Comparison of ENCODE assay signal across 26 cellular contexts in genomic region chr12:104154806-104155205, GRCh38. TPM values are rescaled to one million over a fixed set of nuclear protein-coding genes. Genes with fewer than 3 reads are reported as not detected.
DNase-seq lines count a peak whose midpoint lies in the region; ATAC-seq and TF ChIP-seq lines count a peak whose summit lies in the region.
"Had no signal": no experiment of that assay in that cellular context is flagged by ENCODE, and none has a peak within 500 bp of the region (broad histone marks: within the 10 kb centered on the region; RNA-seq: fewer than 3 reads in every experiment).

No MANE protein-coding gene starts in this region.

- H3K27ac Mint-ChIP-seq in activated T-helper 2 cell treated with anti-CD3 and anti-CD28 coated beads, Interferon-gamma antibody, Interleukin-2, Interleukin-4, amounts not matched to agents 10 μg/mL and 5 μg/mL and 100 μg/mL, durations not matched to agents 14 hours and 24 hours and 36 hours = no peak overlapping the region
- H3K27ac Mint-ChIP-seq: activated T-cell treated with anti-CD3 and anti-CD28 coated beads, Interleukin-2, amount 50 U/mL, for 24 hours had no signal

- H3K36me3 ChIP-seq in ectodermal cell (ENCODE audit: control insufficient read depth, insufficient read depth, low read length) = no peaks in the 10 kb centered on the region
- H3K36me3 ChIP-seq: colonic mucosa, gastroesophageal sphincter, left ventricle myocardium inferior, stomach, tibial artery had no signal

- no peaks in the 10 kb centered on the region for H3K9me3 Mint-ChIP-seq in activated T-helper 2 cell treated with anti-CD3 and anti-CD28 coated beads, Interferon-gamma antibody, Interleukin-2, Interleukin-4, amounts not matched to agents 10 μg/mL and 5 μg/mL and 100 μg/mL, durations not matched to agents 14 hours and 24 hours and 36 hours
- H3K9me3 Mint-ChIP-seq: activated T-cell treated with anti-CD3 and anti-CD28 coated beads, Interleukin-2, amount 50 U/mL, for 24 hours; naive B cell had no signal

- intact Hi-C loops in activated T-helper 2 cell treated with anti-CD3 and anti-CD28 coated beads, Interferon-gamma antibody, Interleukin-2, Interleukin-4, amounts not matched to agents 10 μg/mL and 5 μg/mL and 100 μg/mL, durations not matched to agents 14 hours and 24 hours and 36 hours (cut with micrococcal nuclease) = no loop called here

- peak overlapping the region; percentile 39 for H3K27ac ChIP-seq in ectodermal cell (ENCODE audit: insufficient read depth, low read depth, low read length, poor library complexity, severe bottlenecking)
- H3K27ac ChIP-seq: 22Rv1, colonic mucosa, gastroesophageal sphincter, left ventricle myocardium inferior, stomach, tibial artery had no signal

- no peak overlapping the region for H3K4me3 Mint-ChIP-seq in activated T-helper 2 cell treated with anti-CD3 and anti-CD28 coated beads, Interferon-gamma antibody, Interleukin-2, Interleukin-4, amounts not matched to agents 10 μg/mL and 5 μg/mL and 100 μg/mL, durations not matched to agents 14 hours and 24 hours and 36 hours (ENCODE audit: low read depth)
- H3K4me3 Mint-ChIP-seq: activated T-cell treated with anti-CD3 and anti-CD28 coated beads, Interleukin-2, amount 50 U/mL, for 24 hours had no signal

- H3K4me1 Mint-ChIP-seq in activated T-helper 2 cell treated with anti-CD3 and anti-CD28 coated beads, Interferon-gamma antibody, Interleukin-2, Interleukin-4, amounts not matched to agents 10 μg/mL and 5 μg/mL and 100 μg/mL, durations not matched to agents 14 hours and 24 hours and 36 hours (ENCODE audit: low read depth) = peaks cover 14% of the 10 kb centered on the region

- WGBS in ectodermal cell, 2 experiments = 56 to 76% methylated on average over 2 of the region's 2 CpGs

- H3K27me3 Mint-ChIP-seq in activated T-helper 2 cell treated with anti-CD3 and anti-CD28 coated beads, Interferon-gamma antibody, Interleukin-2, Interleukin-4, amounts not matched to agents 10 μg/mL and 5 μg/mL and 100 μg/mL, durations not matched to agents 14 hours and 24 hours and 36 hours (ENCODE audit: low read depth) = peaks cover 21% of the 10 kb centered on the region
- H3K27me3 Mint-ChIP-seq: activated T-cell treated with anti-CD3 and anti-CD28 coated beads, Interleukin-2, amount 50 U/mL, for 24 hours had no signal

- H3K4me1 ChIP-seq in ectodermal cell (ENCODE audit: control insufficient read depth, insufficient read depth, low read length) = peaks cover 9% of the 10 kb centered on the region
- H3K4me1 ChIP-seq: colonic mucosa, gastroesophageal sphincter, left ventricle myocardium inferior, stomach, tibial artery had no signal

- H3K9me3 ChIP-seq in ectodermal cell (ENCODE audit: control insufficient read depth, low read length) = no peaks in the 10 kb centered on the region
- H3K9me3 ChIP-seq: colonic mucosa, gastroesophageal sphincter, left ventricle myocardium inferior, stomach, tibial artery had no signal

- no peak overlapping the region for H3K4me3 ChIP-seq in ectodermal cell (ENCODE audit: insufficient read depth, low read depth, low read length)
- H3K4me3 ChIP-seq: colonic mucosa, gastroesophageal sphincter, left ventricle myocardium inferior, stomach, tibial artery had no signal

- DNase-seq in DMS79 treated with DMSO at 0.1 percent for 48 hours (lab: John Stamatoyannopoulos, UW) (peak; percentile 54), DMS79 (lab: John Stamatoyannopoulos, UW) (no peak), NCI-H1417 (lab: John Stamatoyannopoulos, UW) (peak in 2 of 3 experiments; percentile 95 to 99), NCI-H748 (lab: John Stamatoyannopoulos, UW; ENCODE audit: unreplicated experiment) (peak; percentile 97), GM13977 (ENCODE audit: low spot score) (no peak)
- no peak for DNase-seq in activated T-helper 2 cell treated with anti-CD3 and anti-CD28 coated beads, Interferon-gamma antibody, Interleukin-2, Interleukin-4, amounts not matched to agents 10 μg/mL and 5 μg/mL and 100 μg/mL, durations not matched to agents 14 hours and 24 hours and 36 hours (ENCODE audit: low spot score)
- DNase-seq: activated CD4-positive, alpha-beta T cell treated with anti-CD3 and anti-CD28 coated beads for 1 hour; activated naive CD4-positive, alpha-beta T cell treated with Interleukin-2 at 50 U/mL for 16 hours; activated T-cell treated with anti-CD3 and anti-CD28 coated beads, Interleukin-2, amount 50 U/mL, for 24 hours; amygdala; colonic mucosa; GF-D8; hypothalamus; left ventricle myocardium inferior; naive B cell; NCI-H2171; nucleus accumbens; stimulated activated CD8-positive, alpha-beta memory T cell treated with anti-CD3 and anti-CD28 coated beads, Interleukin-4, amount 100 ng/mL, for 48 hours; stomach; tibial artery had no signal

- in situ Hi-C loops in GM13977 (cut with MboI; ENCODE audit: low pct_unique_long_range_greater_than_20kb, low sequenced_read_pairs, unreplicated experiment) = no loop called here

- ATAC-seq in GM19452 (IDR thresholded peaks at IDR 0.05; ENCODE audit: unreplicated experiment) = no peak
- ATAC-seq: gastroesophageal sphincter, Panc1 had no signal

- no peaks in the 10 kb centered on the region for H3K36me3 Mint-ChIP-seq in activated T-helper 2 cell treated with anti-CD3 and anti-CD28 coated beads, Interferon-gamma antibody, Interleukin-2, Interleukin-4, amounts not matched to agents 10 μg/mL and 5 μg/mL and 100 μg/mL, durations not matched to agents 14 hours and 24 hours and 36 hours (ENCODE audit: low read depth)
- H3K36me3 Mint-ChIP-seq: CD4-positive, CD25-positive, alpha-beta regulatory T cell; naive B cell had no signal

- no peak for TF ChIP-seq CTCF in GM13977 (IDR thresholded peaks at IDR 0.05; ENCODE audit: extremely low read depth, insufficient read depth, missing control alignments)

- no peaks in the 10 kb centered on the region for H3K27me3 ChIP-seq in ectodermal cell (ENCODE audit: control insufficient read depth, insufficient read depth, low read length, poor library complexity, severe bottlenecking)
- H3K27me3 ChIP-seq: colonic mucosa, gastroesophageal sphincter, stomach, tibial artery had no signal

RNA-seq across cellular contexts. Expression of gene NFYB, which starts 16.8 kb away (rescaled TPM):
- polyA plus RNA-seq in ectodermal cell (2013, experiment 1 of 4) = 69.5 TPM
- 65.4 TPM for polyA plus RNA-seq in ectodermal cell (2013, experiment 2 of 4)
- 66.1 TPM for polyA plus RNA-seq in ectodermal cell (2013, experiment 3 of 4)
- polyA plus RNA-seq in ectodermal cell (2013, experiment 4 of 4) = 83.0 TPM
- 29.0 and 30.0 TPM in 2 replicates for total RNA-seq in activated T-helper 2 cell treated with anti-CD3 and anti-CD28 coated beads, Interferon-gamma antibody, Interleukin-2, Interleukin-4, amounts not matched to agents 10 μg/mL and 5 μg/mL and 100 μg/mL, durations not matched to agents 14 hours and 24 hours and 36 hours

Comparison
In these comparisons a context has a peak if more than half of its experiments do, and no peak if none do; other contexts are left out.
1. DNase-seq: peak in DMS79 treated with DMSO at 0.1 percent for 48 hours (single experiment), NCI-H1417 (2 of 3) and NCI-H748 (single experiment); none in DMS79 (single experiment), activated T-helper 2 cell treated with anti-CD3 and anti-CD28 coated beads, Interferon-gamma antibody, Interleukin-2, Interleukin-4, amounts not matched to agents 10 μg/mL and 5 μg/mL and 100 μg/mL, durations not matched to agents 14 hours and 24 hours and 36 hours (single experiment) and GM13977 (single experiment).